Comparison of ENCODE assay signal across 11 cellular contexts in the genomic region with DNA sequence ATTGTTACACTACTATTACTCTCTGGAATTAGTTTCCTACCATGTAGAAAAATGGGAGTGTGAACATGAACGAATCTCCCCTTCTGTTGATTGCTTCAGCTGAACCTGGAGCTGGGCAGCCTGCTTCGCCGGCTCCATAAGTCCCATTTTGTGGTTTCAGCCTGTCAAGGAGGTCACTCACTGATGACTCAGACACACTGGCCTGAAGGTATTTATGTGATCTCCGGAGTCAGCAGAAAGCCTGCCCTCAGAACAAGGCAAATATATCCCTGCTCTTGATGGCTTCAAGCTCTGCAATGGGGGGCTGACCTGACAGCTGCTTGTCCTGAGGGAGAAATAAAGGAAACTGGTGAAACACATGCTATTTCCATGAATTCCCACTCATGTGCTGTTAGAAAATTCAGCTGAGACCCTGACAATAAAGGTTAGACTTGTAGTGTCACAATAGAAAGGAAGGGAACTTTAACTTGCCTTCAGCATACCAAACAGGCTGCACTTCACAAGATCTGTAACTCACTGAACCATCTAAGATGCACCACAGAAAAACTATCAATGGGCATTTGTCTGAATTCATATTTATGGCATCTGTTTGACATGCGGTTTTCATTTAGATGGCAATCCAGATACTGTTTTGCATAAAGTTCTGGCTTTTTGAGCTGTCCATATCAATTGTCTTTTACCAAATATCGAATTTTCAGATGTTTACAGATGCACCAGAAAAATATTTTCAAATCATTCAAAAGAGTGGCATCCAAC.
DNase-seq lines count a peak whose midpoint lies in the region; FAIRE-seq and TF ChIP-seq lines count a peak whose summit lies in the region.
"Had no signal": no experiment of that assay in that cellular context is flagged by ENCODE, and none has a peak within 500 bp of the region (broad histone marks: within the 10 kb centered on the region; RNA-seq: fewer than 3 reads in every experiment).

No MANE protein-coding gene starts in this region.

- no peak for TF ChIP-seq CTCF in fibroblast of villous mesenchyme (IDR thresholded peaks at IDR 0.05; ENCODE audit: insufficient read depth, low read depth, low read length)

- peak; percentile 35 for DNase-seq in NCI-H2196 (lab: John Stamatoyannopoulos, UW; ENCODE audit: unreplicated experiment)
- no peak for DNase-seq in NCI-H2196 treated with DMSO at 0.1 percent for 48 hours (lab: John Stamatoyannopoulos, UW; ENCODE audit: unreplicated experiment)
- peak; percentile 81 for DNase-seq in SW480 (ENCODE audit: low spot score)
- peak; percentile 84 for DNase-seq in fibroblast of villous mesenchyme (ENCODE audit: low read depth)
- peak; percentile 55 for DNase-seq in urothelium cell line (ENCODE audit: low spot score)
- DNase-seq in NCI-H748 treated with DMSO at 0.1 percent for 48 hours (lab: John Stamatoyannopoulos, UW), result no peak
- DNase-seq in DMS153 treated with DMSO at 0.1 percent for 48 hours (lab: John Stamatoyannopoulos, UW; ENCODE audit: unreplicated experiment), result no peak
- DNase-seq in NK-92 treated with Interleukin-12 subunit alpha and Interleukin-12 subunit beta, amount 100 ng/mL, for 24 hours (lab: John Stamatoyannopoulos, UW), result no peak
- DNase-seq: 8988T; effector memory CD8-positive, alpha-beta T cell; KBM-7 had no signal

- no peak overlapping the region for H3K4me3 ChIP-seq in fibroblast of villous mesenchyme (ENCODE audit: low read depth, low read length)

- FAIRE-seq in urothelium cell line (lab: Jason Lieb, UNC), result no peak

Comparison
In these comparisons a context has a peak if more than half of its experiments do, and no peak if none do; other contexts are left out.
1. DNase-seq: peak in NCI-H2196 (single experiment), SW480 (single experiment), fibroblast of villous mesenchyme (single experiment) and urothelium cell line (single experiment); none in NCI-H2196 treated with DMSO at 0.1 percent for 48 hours (single experiment), NCI-H748 treated with DMSO at 0.1 percent for 48 hours (single experiment), DMS153 treated with DMSO at 0.1 percent for 48 hours (single experiment) and NK-92 treated with Interleukin-12 subunit alpha and Interleukin-12 subunit beta, amount 100 ng/mL, for 24 hours (single experiment).